Comparison of ENCODE assay signal across 10 cellular contexts in the genomic region with DNA sequence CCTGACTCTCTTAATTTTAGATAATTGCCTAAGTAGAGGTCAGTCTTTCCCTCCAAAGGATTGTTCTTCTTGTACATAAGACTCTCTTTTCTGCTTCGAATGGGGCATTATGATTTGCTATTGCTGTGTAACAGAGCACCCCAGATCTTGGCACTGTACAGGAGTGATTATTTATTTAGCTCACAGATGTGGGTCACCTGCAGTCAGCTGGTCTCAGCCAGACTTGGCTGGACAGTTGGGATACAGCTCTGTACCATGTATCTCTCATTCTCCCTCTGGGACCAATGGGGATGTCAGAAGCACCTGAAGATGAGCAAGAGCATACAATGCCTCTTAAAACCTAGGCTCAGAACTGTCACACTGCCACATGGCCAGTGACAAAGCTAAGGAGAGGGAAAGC. TPM values are rescaled to one million over a fixed set of nuclear protein-coding genes. Genes with fewer than 3 reads are reported as not detected.
"Had no signal": no experiment of that assay in that cellular context is flagged by ENCODE, and none has a peak within 500 bp of the region (broad histone marks: within the 10 kb centered on the region; RNA-seq: fewer than 3 reads in every experiment).

No MANE protein-coding gene starts in this region.

- H3K9me3 ChIP-seq: HAP-1 had no signal

- ATAC-seq: HCT116, K562 had no signal

- H3K4me1 ChIP-seq: HAP-1 had no signal

- H3K36me3 ChIP-seq: HAP-1 had no signal

- DNase-seq: GM23248, GOT3, H7, HFFc6, IMR-90 had no signal

- FAIRE-seq: K562 had no signal

- H3K9ac ChIP-seq: GM23248 had no signal

- H2AFZ ChIP-seq: GM23248 had no signal

- H3K27ac ChIP-seq: GM23248, HL-60 had no signal

- H3K4me3 ChIP-seq: GM23248, HAP-1, K562 had no signal

RNA-seq across cellular contexts. Expression of a gene that starts 23.4 kb away (rescaled TPM):
- total RNA-seq: HT1080, K562 had no signal
- polyA plus RNA-seq: K562 had no signal
